ENCODE assay signal across 1 cellular context in the genomic region with DNA sequence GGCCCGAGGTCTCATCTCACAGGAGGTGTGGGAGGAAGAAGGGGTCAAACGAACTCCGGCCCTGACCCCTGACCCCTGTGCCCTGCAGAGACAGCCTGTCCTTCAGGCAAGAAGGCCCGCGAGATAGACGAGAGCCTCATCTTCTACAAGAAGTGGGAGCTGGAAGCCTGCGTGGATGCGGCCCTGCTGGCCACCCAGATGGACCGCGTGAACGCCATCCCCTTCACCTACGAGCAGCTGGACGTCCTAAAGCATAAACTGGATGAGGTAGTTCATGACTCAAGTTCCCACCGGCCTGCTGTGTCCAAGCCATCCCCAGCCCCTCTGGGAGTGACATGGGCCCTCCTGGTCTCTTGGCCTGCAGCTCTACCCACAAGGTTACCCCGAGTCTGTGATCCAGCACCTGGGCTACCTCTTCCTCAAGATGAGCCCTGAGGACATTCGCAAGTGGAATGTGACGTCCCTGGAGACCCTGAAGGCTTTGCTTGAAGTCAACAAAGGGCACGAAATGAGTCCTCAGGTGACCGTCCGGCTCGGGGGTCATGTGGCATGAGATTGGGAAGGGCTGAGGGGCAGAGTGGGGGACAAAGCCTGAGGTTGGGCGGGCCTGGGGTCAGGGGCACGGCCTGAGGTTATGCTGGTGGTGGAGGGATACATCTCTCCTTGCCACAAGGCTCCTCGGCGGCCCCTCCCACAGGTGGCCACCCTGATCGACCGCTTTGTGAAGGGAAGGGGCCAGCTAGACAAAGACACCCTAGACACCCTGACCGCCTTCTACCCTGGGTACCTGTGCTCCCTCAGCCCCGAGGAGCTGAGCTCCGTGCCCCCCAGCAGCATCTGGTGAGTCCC.
TF ChIP-seq lines count a peak whose summit lies in the region.

No MANE protein-coding gene starts in this region.

TF ChIP-seq in HEK293, 187 proteins besides CTCF, POLR2A, EP300 and RAD21 (continued from another document):
- TF ChIP-seq ZEB2 (tag by site-specific recombination; IDR thresholded peaks at IDR 0.05) (no peak), ZNF777 (tag by site-specific recombination; IDR thresholded peaks at IDR 0.05; ENCODE audit: borderline replicate concordance) (no peak), BCL11A (tag by site-specific recombination; IDR thresholded peaks at IDR 0.05; ENCODE audit: low read depth) (peak; percentile 51; the same call in 1 of the 2 replicates)
